ENCODE assay signal across 11 cellular contexts in the genomic region with DNA sequence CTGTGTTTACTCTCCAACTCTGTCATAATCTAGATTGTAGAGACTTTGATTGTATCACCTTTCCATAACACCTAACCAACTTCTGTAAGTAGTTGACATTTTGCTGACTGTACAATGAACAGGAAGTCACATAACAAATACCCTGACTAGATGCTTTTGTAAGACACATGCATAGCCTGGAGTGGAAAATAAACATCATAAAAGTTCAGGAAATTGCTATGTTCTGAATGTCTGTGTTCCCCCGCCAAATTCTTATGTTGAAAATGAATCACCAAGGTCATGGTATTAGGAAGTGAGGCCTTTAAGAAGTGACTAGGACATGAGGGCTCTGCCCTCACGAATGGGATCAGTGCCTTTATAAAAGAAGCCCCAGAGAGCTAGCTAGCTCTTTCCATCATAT. TPM values are rescaled to one million over a fixed set of nuclear protein-coding genes. Genes with fewer than 3 reads are reported as not detected.
A peak's percentile ranks its signal among the peaks of the same experiment; 100 is the strongest.
DNase-seq lines count a peak whose midpoint lies in the region; ATAC-seq, FAIRE-seq and TF ChIP-seq lines count a peak whose summit lies in the region.
"Had no signal": no experiment of that assay in that cellular context is flagged by ENCODE, and none has a peak within 500 bp of the region (broad histone marks: within the 10 kb centered on the region; RNA-seq: fewer than 3 reads in every experiment).

No MANE protein-coding gene starts in this region.

- ATAC-seq in right cardiac atrium (peak in 1 of 2 donors; percentile 80), left ventricle myocardium superior (no peak), SK-N-SH treated with all-trans-retinoic acid at 6 μM for 48 hours (no peak)

- H3K36me3 ChIP-seq in transverse colon = no peaks in the 10 kb centered on the region

- intact Hi-C loops in right cardiac atrium (cut with DNase I) (no loop called here), left ventricle myocardium superior (cut with micrococcal nuclease) (no loop called here), transverse colon (cut with DNase I; ENCODE audit: low total_unique reads) (no loop called here)

- in situ Hi-C loops in transverse colon (cut with MboI; ENCODE audit: low pct_ligation_motif_present in 1 of 4, low pct_unique_long_range_greater_than_20kb in 1 of 4, low sequenced_read_pairs in 3 of 4) = no loop called here

- TF ChIP-seq EP300 in transverse colon (IDR thresholded peaks at IDR 0.05; ENCODE audit: low read depth) = no peak

- 71% methylated on average over 2 of the region's 2 CpGs for WGBS in right cardiac atrium
- 0 to 23% methylated on average over 1 to 2 of the region's 2 CpGs for WGBS in transverse colon (ENCODE audit: low coverage in 1 of 2), 2 donors

- TF ChIP-seq CTCF in fibroblast of the aortic adventitia (IDR thresholded peaks at IDR 0.05; ENCODE audit: insufficient read depth, low read length) = no peak
- TF ChIP-seq CTCF in transverse colon (IDR thresholded peaks at IDR 0.05) = no peak

- H3K4me3 ChIP-seq in right cardiac atrium (ENCODE audit: low read length) (no peak overlapping the region), fibroblast of the aortic adventitia (ENCODE audit: low read depth, low read length) (no peak overlapping the region), transverse colon (no peak overlapping the region)

- no peak for FAIRE-seq in frontal cortex (lab: Jason Lieb, UNC)

- DNase-seq in right cardiac atrium = no peak
- DNase-seq in left ventricle myocardium superior = no peak
- DNase-seq in T1000 (lab: John Stamatoyannopoulos, UW) = peak; percentile 21
- peak; percentile 90 for DNase-seq in fibroblast of the aortic adventitia (ENCODE audit: low read depth)
- no peak for DNase-seq in transverse colon
- DNase-seq in NCI-H524 treated with DMSO at 0.1 percent for 48 hours (lab: John Stamatoyannopoulos, UW) = no peak
- no peak for DNase-seq in frontal cortex (ENCODE audit: low spot score in 2 of 2)
- DNase-seq: activated CD4-positive, CD25-positive, alpha-beta regulatory T cell treated with anti-CD3 and anti-CD28 coated beads, Interleukin-2, amount 50 U/mL, for 72 hours; COR-L47; NCI-H524 had no signal

- TF ChIP-seq POLR2A in transverse colon (IDR thresholded peaks at IDR 0.05) = no peak

- no peaks in the 10 kb centered on the region for H3K4me1 ChIP-seq in right cardiac atrium (ENCODE audit: control insufficient read depth, insufficient read depth, low read length)
- no peaks in the 10 kb centered on the region for H3K4me1 ChIP-seq in transverse colon

- H3K27me3 ChIP-seq in right cardiac atrium (ENCODE audit: control insufficient read depth, insufficient read depth) (no peaks in the 10 kb centered on the region), transverse colon (no peaks in the 10 kb centered on the region)

- H3K9me3 ChIP-seq in right cardiac atrium (ENCODE audit: control insufficient read depth, low read length) (no peaks in the 10 kb centered on the region), transverse colon (no peaks in the 10 kb centered on the region)

- H3K27ac ChIP-seq in right cardiac atrium (ENCODE audit: low read length) (peak overlapping the region; percentile 27), transverse colon (peak overlapping the region; percentile 4 to 56 (median 32))

TF ChIP-seq in SK-N-SH treated with all-trans-retinoic acid at 6 μM for 48 hours, 23 proteins besides CTCF, POLR2A, EP300 and RAD21:
- TF ChIP-seq CREB5 (CRISPR knock-in tag; IDR thresholded peaks at IDR 0.05; ENCODE audit: low read depth) (no peak), ZFP30 (CRISPR knock-in tag; IDR thresholded peaks at IDR 0.05) (no peak), ZC3H10 (CRISPR knock-in tag; IDR thresholded peaks at IDR 0.05) (no peak), ZNF70 (CRISPR knock-in tag; IDR thresholded peaks at IDR 0.05) (no peak), ISL1 (CRISPR knock-in tag; IDR thresholded peaks at IDR 0.05) (no peak), CSRNP3 (CRISPR knock-in tag; IDR thresholded peaks at IDR 0.05) (no peak), TSHZ2 (CRISPR knock-in tag; IDR thresholded peaks at IDR 0.05) (no peak)

RNA-seq across cellular contexts. Expression of gene ZSWIM5, which starts 40.4 kb away (rescaled TPM):
- total RNA-seq in right cardiac atrium = 1 to 10 TPM; 1.6 to 2.2 (median 1.9) TPM
- polyA plus RNA-seq in right cardiac atrium = 0.68 TPM
- 0.84 TPM for total RNA-seq in left ventricle myocardium superior
- total RNA-seq in fibroblast of the aortic adventitia (ENCODE audit: low replicate concordance) = 0.49 and 4.7 TPM in 2 replicates
- 10 to 100 TPM; 12.3 to 38.2 (median 13.7) TPM for total RNA-seq in transverse colon
- 15.9 TPM for total RNA-seq in frontal cortex

Comparison
In these comparisons a context has a peak if more than half of its experiments do, and no peak if none do; other contexts are left out.
1. DNase-seq: peak in T1000 (single experiment) and fibroblast of the aortic adventitia (single experiment); none in right cardiac atrium (0 of 3), left ventricle myocardium superior (single experiment), transverse colon (single experiment), NCI-H524 treated with DMSO at 0.1 percent for 48 hours (single experiment) and frontal cortex (0 of 2).